Comparison of ENCODE assay signal across 16 cellular contexts in genomic region chr19:4405977-4406376, GRCh38. TPM values are rescaled to one million over a fixed set of nuclear protein-coding genes. Genes with fewer than 3 reads are reported as not detected.
DNase-seq lines count a peak whose midpoint lies in the region; ATAC-seq and TF ChIP-seq lines count a peak whose summit lies in the region.
"Had no signal": no experiment of that assay in that cellular context is flagged by ENCODE, and none has a peak within 500 bp of the region (broad histone marks: within the 10 kb centered on the region; RNA-seq: fewer than 3 reads in every experiment).

No MANE protein-coding gene starts in this region.

- no peak for ATAC-seq in CD4-positive, CD25-positive, alpha-beta regulatory T cell (ENCODE audit: low read depth in 2 of 2)
- no peak for ATAC-seq in WTC11
- ATAC-seq: CD8-positive, alpha-beta T cell had no signal

- H3K9ac ChIP-seq in HUES48 (ENCODE audit: low read depth, low read length) = no peak overlapping the region
- peak overlapping the region; percentile 29; the same call in 1 of the 2 replicates for H3K9ac ChIP-seq in iPS-20b (ENCODE audit: low read depth, low read length)

- peaks cover 14% of the 10 kb centered on the region for H3K36me3 Mint-ChIP-seq in CD4-positive, CD25-positive, alpha-beta regulatory T cell
- H3K36me3 Mint-ChIP-seq in WTC11 = peaks cover 41% of the 10 kb centered on the region

- H3K4me1 Mint-ChIP-seq in CD4-positive, CD25-positive, alpha-beta regulatory T cell = peaks cover 11 to 35% (median 25%) of the 10 kb centered on the region in 4 donors
- peaks cover 75% of the 10 kb centered on the region for H3K4me1 Mint-ChIP-seq in WTC11

- H3K27me3 Mint-ChIP-seq in CD4-positive, CD25-positive, alpha-beta regulatory T cell = no peaks in the 10 kb centered on the region
- H3K27me3 Mint-ChIP-seq in WTC11 (ENCODE audit: low read depth) = no peaks in the 10 kb centered on the region

- peak overlapping the region in 1 of 4 donors; percentile 81 for H3K4me3 Mint-ChIP-seq in CD4-positive, CD25-positive, alpha-beta regulatory T cell
- peak overlapping the region; percentile 27 for H3K4me3 Mint-ChIP-seq in WTC11
- H3K4me3 Mint-ChIP-seq: CD8-positive, alpha-beta T cell had no signal

- TF ChIP-seq POLR2A in lower leg skin (IDR thresholded peaks at IDR 0.05) = no peak

- H3K27ac ChIP-seq in CD4-positive, CD25-positive, alpha-beta regulatory T cell (ENCODE audit: insufficient read depth, low read length, poor library complexity, severe bottlenecking) = no peak overlapping the region
- H3K27ac ChIP-seq in HUES48 (ENCODE audit: low read depth, low read length) = peak overlapping the region; percentile 14
- H3K27ac ChIP-seq in iPS-20b (ENCODE audit: low read length) = no peak overlapping the region
- H3K27ac ChIP-seq in right atrium auricular region = no peak overlapping the region
- H3K27ac ChIP-seq: SJCRH30 had no signal

- TF ChIP-seq CTCF in WTC11 (IDR thresholded peaks at IDR 0.05) = no peak
- no peak for TF ChIP-seq CTCF in right atrium auricular region (IDR thresholded peaks at IDR 0.05)
- TF ChIP-seq CTCF in lower leg skin (IDR thresholded peaks at IDR 0.05) = no peak

- H3K9me3 ChIP-seq in CD4-positive, CD25-positive, alpha-beta regulatory T cell (ENCODE audit: control insufficient read depth in 2 of 2, low read length in 2 of 2) = no peaks in the 10 kb centered on the region
- H3K9me3 ChIP-seq in HUES48 (ENCODE audit: control insufficient read depth, insufficient read depth, low read length) (no peaks in the 10 kb centered on the region), iPS-20b (ENCODE audit: insufficient read depth, low read depth, low read length) (no peaks in the 10 kb centered on the region), right atrium auricular region (no peaks in the 10 kb centered on the region)
- H3K9me3 ChIP-seq: SJCRH30 had no signal

- no peaks in the 10 kb centered on the region for H3K27me3 ChIP-seq in CD4-positive, CD25-positive, alpha-beta regulatory T cell (ENCODE audit: control insufficient read depth, insufficient read depth, low read length)
- H3K27me3 ChIP-seq in HUES48 (ENCODE audit: control insufficient read depth, insufficient read depth, low read length) = no peaks in the 10 kb centered on the region
- H3K27me3 ChIP-seq in iPS-20b (ENCODE audit: insufficient read depth, low read length) = no peaks in the 10 kb centered on the region
- no peaks in the 10 kb centered on the region for H3K27me3 ChIP-seq in right atrium auricular region
- H3K27me3 ChIP-seq: SJCRH30 had no signal

- H3K4me1 ChIP-seq in CD4-positive, CD25-positive, alpha-beta regulatory T cell (ENCODE audit: control insufficient read depth, insufficient read depth, low read length, poor library complexity, severe bottlenecking) = peaks cover 20% of the 10 kb centered on the region
- H3K4me1 ChIP-seq in HUES48 (ENCODE audit: control insufficient read depth, insufficient read depth, low read length) (peaks cover 25% of the 10 kb centered on the region), iPS-20b (ENCODE audit: insufficient read depth, low read length) (peaks cover 23% of the 10 kb centered on the region), right atrium auricular region (peaks cover 0 to 21% of the 10 kb centered on the region in 2 donors)

- no peak for DNase-seq in CD4-positive, CD25-positive, alpha-beta regulatory T cell
- no peak for DNase-seq in WTC11 (ENCODE audit: low spot score)
- no peak for DNase-seq in SKM-1 treated with dmso at 0.1 percent for 144 hours (lab: John Stamatoyannopoulos, UW; ENCODE audit: unreplicated experiment)
- DNase-seq in right atrium auricular region (ENCODE audit: low spot score) = no peak
- DNase-seq in lower leg skin (ENCODE audit: low spot score in 2 of 2) = no peak
- no peak for DNase-seq in middle frontal gyrus (ENCODE audit: extremely low spot score, low spot score)
- DNase-seq: CD8-positive, alpha-beta T cell; Karpas-422; NCI-H1417; NCI-H1930; NCI-H2171; NCI-H446 treated with DMSO at 0.1 percent for 48 hours; SJCRH30; SW 1271 had no signal

- intact Hi-C loops in lower leg skin (cut with DNase I; ENCODE audit: low total_unique reads) = no loop called here

- H3K36me3 ChIP-seq in CD4-positive, CD25-positive, alpha-beta regulatory T cell (ENCODE audit: control insufficient read depth, insufficient read depth, low read length) = peaks cover 10% of the 10 kb centered on the region
- H3K36me3 ChIP-seq in HUES48 (ENCODE audit: control insufficient read depth, insufficient read depth, low read length) (peaks cover 54% of the 10 kb centered on the region), iPS-20b (ENCODE audit: insufficient read depth, low read depth, low read length) (peaks cover 62% of the 10 kb centered on the region), right atrium auricular region (peaks cover 4% of the 10 kb centered on the region)

- POLR2A ChIA-PET in WTC11 (lab: Charles Lee) = no interaction called here

- 72 to 79% methylated on average over 8 of the region's 8 CpGs for WGBS in lower leg skin, 2 donors

- H3K9me3 Mint-ChIP-seq in CD4-positive, CD25-positive, alpha-beta regulatory T cell = no peaks in the 10 kb centered on the region
- H3K9me3 Mint-ChIP-seq in WTC11 = no peaks in the 10 kb centered on the region
- H3K9me3 Mint-ChIP-seq: CD8-positive, alpha-beta T cell had no signal

- H3K4me3 ChIP-seq in CD4-positive, CD25-positive, alpha-beta regulatory T cell (ENCODE audit: low read depth, low read length) = no peak overlapping the region
- H3K4me3 ChIP-seq in HUES48 (ENCODE audit: low read depth, low read length) = no peak overlapping the region
- no peak overlapping the region for H3K4me3 ChIP-seq in iPS-20b (ENCODE audit: low read length)
- no peak overlapping the region for H3K4me3 ChIP-seq in right atrium auricular region
- no peak overlapping the region for H3K4me3 ChIP-seq in lower leg skin (ENCODE audit: low read depth, poor library complexity, severe bottlenecking)
- H3K4me3 ChIP-seq: SJCRH30 had no signal

- H3K27ac Mint-ChIP-seq in CD4-positive, CD25-positive, alpha-beta regulatory T cell = peak overlapping the region in 2 of 3 donors; percentile 68 to 86
- peak overlapping the region; percentile 94 for H3K27ac Mint-ChIP-seq in WTC11
- H3K27ac Mint-ChIP-seq: CD8-positive, alpha-beta T cell had no signal

- CTCF ChIA-PET in WTC11 (lab: Charles Lee) = interaction anchor here (0.6 to 0.8 kb wide), 2 partner anchors 15 to 161 kb away, joined by 3 to 4 read pairs; no protein-coding TSS in a partner anchor

TF ChIP-seq in WTC11, 78 proteins besides CTCF, POLR2A, EP300 and RAD21 (continues in another document):
- no peak for TF ChIP-seq NR1H2 (CRISPR knock-in tag; IDR thresholded peaks at IDR 0.05)
- no peak for TF ChIP-seq HMGXB4 (CRISPR knock-in tag; IDR thresholded peaks at IDR 0.05)

RNA-seq across cellular contexts. Expression of gene CHAF1A, which starts 3.5 kb away (rescaled TPM):
- 28.9 TPM for total RNA-seq in CD4-positive, CD25-positive, alpha-beta regulatory T cell
- polyA plus RNA-seq in CD4-positive, CD25-positive, alpha-beta regulatory T cell = 1 to 10 TPM; 2.6 to 5.5 (median 3.6) TPM
- 126 to 161 TPM (median 137 TPM) in 3 replicates for total RNA-seq in WTC11 (2021)
- total RNA-seq in right atrium auricular region = 1 to 10 TPM; 2.6 to 5.0 TPM
- 10 to 100 TPM in 3 of 4 donors, 1 to 10 TPM in 1; 9.0 to 25.9 (median 12.6) TPM for total RNA-seq in lower leg skin

RNA-seq across cellular contexts. Expression of gene SH3GL1, which starts 5.6 kb away (rescaled TPM):
- total RNA-seq in CD4-positive, CD25-positive, alpha-beta regulatory T cell = 54.0 TPM
- 10 to 100 TPM; 13.4 to 23.0 (median 17.6) TPM for polyA plus RNA-seq in CD4-positive, CD25-positive, alpha-beta regulatory T cell
- total RNA-seq in WTC11 (2021) (89.4 to 109 TPM (median 89.7 TPM) in 3 replicates), right atrium auricular region (10 to 100 TPM; 17.5 to 31.9 TPM), lower leg skin (100 to 1,000 TPM; 109 to 117 (median 112) TPM)

RNA-seq across cellular contexts. Expression of gene UBXN6, which starts 51.6 kb away (rescaled TPM):
- total RNA-seq in CD4-positive, CD25-positive, alpha-beta regulatory T cell = 54.2 TPM
- polyA plus RNA-seq in CD4-positive, CD25-positive, alpha-beta regulatory T cell = 1 to 10 TPM; 4.6 to 6.4 (median 4.9) TPM
- 34.8 to 39.8 TPM (median 38.8 TPM) in 3 replicates for total RNA-seq in WTC11 (2021)
- total RNA-seq in right atrium auricular region = 100 to 1,000 TPM in 1 of 2 donors, 10 to 100 TPM in 1; 52.8 to 100 TPM
- total RNA-seq in lower leg skin = 100 to 1,000 TPM in 2 of 4 donors, 10 to 100 TPM in 2; 77.0 to 161 (median 111) TPM
